8 cellular contexts compared by ENCODE assay signal in genomic region chr12:49537709-49538601, GRCh38. TPM values are rescaled to one million over a fixed set of nuclear protein-coding genes. Genes with fewer than 3 reads are reported as not detected.
DNase-seq lines count a peak whose midpoint lies in the region; ATAC-seq and TF ChIP-seq lines count a peak whose summit lies in the region.

No MANE protein-coding gene starts in this region.

- H3K9me3 Mint-ChIP-seq in natural killer cell, result no peaks in the 10 kb centered on the region

- H3K36me3 Mint-ChIP-seq in natural killer cell, result no peaks in the 10 kb centered on the region

- no peak overlapping the region for H3K27ac ChIP-seq in WERI-Rb-1
- H3K27ac ChIP-seq in uterus, result no peak overlapping the region

- H3K4me1 ChIP-seq in endocrine pancreas (ENCODE audit: control insufficient read depth, insufficient read depth, low read length), result no peaks in the 10 kb centered on the region
- peaks cover 0 to 12% of the 10 kb centered on the region in 2 donors for H3K4me1 ChIP-seq in uterus

- ATAC-seq in natural killer cell, result peak; percentile 11 to 23 (median 20)
- no peak for ATAC-seq in GM19463 (IDR thresholded peaks at IDR 0.05; ENCODE audit: unreplicated experiment)

- no peaks in the 10 kb centered on the region for H3K36me3 ChIP-seq in WERI-Rb-1
- no peaks in the 10 kb centered on the region for H3K36me3 ChIP-seq in endocrine pancreas (ENCODE audit: control insufficient read depth, insufficient read depth, low read length)
- H3K36me3 ChIP-seq in uterus, result no peaks in the 10 kb centered on the region

- H3K4me1 Mint-ChIP-seq in natural killer cell, result peaks cover 0 to 15% of the 10 kb centered on the region in 2 donors

- H3K27me3 ChIP-seq in WERI-Rb-1 (ENCODE audit: insufficient read depth, low read depth, severe bottlenecking) (peaks cover 8% of the 10 kb centered on the region), endocrine pancreas (ENCODE audit: control insufficient read depth, insufficient read depth, low read length) (no peaks in the 10 kb centered on the region), uterus (no peaks in the 10 kb centered on the region)

- H3K4me3 ChIP-seq in AG10803 (ENCODE audit: low read length), result peak overlapping the region; percentile 35
- H3K4me3 ChIP-seq in HFF-Myc (replicated peaks; ENCODE audit: low read depth, low read length), result peak overlapping the region; percentile 25
- peak overlapping the region; percentile 62 for H3K4me3 ChIP-seq in WERI-Rb-1 (ENCODE audit: low read depth, low read length)
- no peak overlapping the region for H3K4me3 ChIP-seq in endocrine pancreas (ENCODE audit: control insufficient read depth, insufficient read depth, low read length)
- peak overlapping the region; percentile 38 to 45 for H3K4me3 ChIP-seq in uterus

- TF ChIP-seq CTCF in AG10803 (conservative IDR thresholded peaks at IDR 0.05; ENCODE audit: low read length) (no peak), HFF-Myc (IDR thresholded peaks at IDR 0.05; ENCODE audit: low read depth, low read length, missing control alignments) (no peak), WERI-Rb-1 (IDR thresholded peaks at IDR 0.05; ENCODE audit: low read depth, low read length) (0 out of 2 replicates have a peak, but pooled peaks have one; percentile 37), natural killer cell (IDR thresholded peaks at IDR 0.05) (no peak), uterus (IDR thresholded peaks at IDR 0.05) (no peak)

- peak overlapping the region; percentile 60 for H3K9ac ChIP-seq in endocrine pancreas (ENCODE audit: control insufficient read depth, insufficient read depth, low read length)

- peaks cover 11 to 31% of the 10 kb centered on the region in 2 donors for H3K27me3 Mint-ChIP-seq in natural killer cell (ENCODE audit: low read depth in 2 of 2)

- no peak for TF ChIP-seq POLR2A in uterus (IDR thresholded peaks at IDR 0.05)

- H3K27ac Mint-ChIP-seq in natural killer cell, result peak overlapping the region in 1 of 2 donors; percentile 44

- intact Hi-C loops in natural killer cell (cut with micrococcal nuclease) (no loop called here), uterus (cut with DNase I; ENCODE audit: low total_unique reads) (no loop called here)

- H3K4me3 Mint-ChIP-seq in natural killer cell, result peak overlapping the region; percentile 86

- no peaks in the 10 kb centered on the region for H3K9me3 ChIP-seq in WERI-Rb-1 (ENCODE audit: severe bottlenecking)
- H3K9me3 ChIP-seq in endocrine pancreas (ENCODE audit: control insufficient read depth, low read length), result no peaks in the 10 kb centered on the region
- no peaks in the 10 kb centered on the region for H3K9me3 ChIP-seq in uterus

- DNase-seq in AG10803 (ENCODE audit: low read depth), result no peak
- no peak for DNase-seq in HFF-Myc (ENCODE audit: extremely low read depth, low read depth)
- no peak for DNase-seq in WERI-Rb-1
- no peak for DNase-seq in natural killer cell
- DNase-seq in uterus, result no peak
- no peak for DNase-seq in NK-92 treated with Interleukin-12 subunit alpha and Interleukin-12 subunit beta, amount 100 ng/mL, for 24 hours (lab: John Stamatoyannopoulos, UW)

RNA-seq across cellular contexts. Expression of gene KCNH3, which starts 0.9 kb away (rescaled TPM):
- 1 to 10 TPM; 1.2 to 1.7 (median 1.6) TPM for total RNA-seq in natural killer cell
- total RNA-seq in uterus, result 1 to 10 TPM in 1 of 4 donors, under 1 TPM in 2, not detected in 1; under 0.01 to 1.7 (median 0.43) TPM

RNA-seq across cellular contexts. Expression of gene MCRS1, which starts 30.0 kb away (rescaled TPM):
- 10 to 100 TPM; 78.4 to 96.5 (median 83.9) TPM for total RNA-seq in natural killer cell
- total RNA-seq in uterus, result 10 to 100 TPM; 20.0 to 81.2 (median 50.4) TPM
